3 cellular contexts compared by ENCODE assay signal in genomic region chr14:51464411-51464810, GRCh38.
"Had no signal": no experiment of that assay in that cellular context is flagged by ENCODE, and none has a peak within 500 bp of the region (broad histone marks: within the 10 kb centered on the region; RNA-seq: fewer than 3 reads in every experiment).

No MANE protein-coding gene starts in this region.

- H3K4me3 ChIP-seq: GM12878 had no signal

- DNase-seq: GDM1, GF-D8 had no signal
